ENCODE assay signal across 14 cellular contexts in genomic region chr6:26441977-26442376, GRCh38. TPM values are rescaled to one million over a fixed set of nuclear protein-coding genes. Genes with fewer than 3 reads are reported as not detected.
DNase-seq lines count a peak whose midpoint lies in the region; ATAC-seq and TF ChIP-seq lines count a peak whose summit lies in the region.
"Had no signal": no experiment of that assay in that cellular context is flagged by ENCODE, and none has a peak within 500 bp of the region (broad histone marks: within the 10 kb centered on the region; RNA-seq: fewer than 3 reads in every experiment).

No MANE protein-coding gene starts in this region.

- no peaks in the 10 kb centered on the region for H3K9me3 ChIP-seq in heart left ventricle
- no peaks in the 10 kb centered on the region for H3K9me3 ChIP-seq in lung (ENCODE audit: control insufficient read depth in 2 of 2, insufficient read depth in 1 of 2, low read length in 1 of 2)
- no peaks in the 10 kb centered on the region for H3K9me3 ChIP-seq in upper lobe of right lung
- H3K9me3 ChIP-seq: BE2C had no signal

- intact Hi-C loops in heart left ventricle (cut with DNase I) (no loop called here), Right ventricle myocardium inferior (cut with DNase I) (no loop called here), upper lobe of right lung (cut with DNase I) (no loop called here)
- intact Hi-C loops in activated CD8-positive, alpha-beta T cell treated with anti-CD3 and anti-CD28 coated beads for 36 hours (cut with micrococcal nuclease): no loop called here

- 59 to 69% (median 60%) methylated on average over 5 of the region's 5 CpGs for WGBS in heart left ventricle, 4 donors
- WGBS in lung, 2 donors: 44 to 61% methylated on average over 5 of the region's 5 CpGs

- CTCF ChIA-PET in activated CD8-positive, alpha-beta T cell treated with anti-CD3 and anti-CD28 coated beads for 36 hours (lab: Charles Lee): no interaction called here

- POLR2A ChIA-PET in activated CD8-positive, alpha-beta T cell treated with anti-CD3 and anti-CD28 coated beads for 36 hours (lab: Charles Lee): interaction anchor here (2.7 kb wide), 1 partner anchor 96 kb away, joined by 7 read pairs; the partner anchor contains the start of gene HMGN4

- no peaks in the 10 kb centered on the region for H3K27me3 ChIP-seq in heart left ventricle
- no peaks in the 10 kb centered on the region for H3K27me3 ChIP-seq in lung (ENCODE audit: control insufficient read depth, insufficient read depth)
- H3K27me3 ChIP-seq in upper lobe of right lung: no peaks in the 10 kb centered on the region
- H3K27me3 ChIP-seq: BE2C, cardiac muscle cell, foreskin keratinocyte had no signal

- H3K36me3 ChIP-seq in heart left ventricle (peaks cover 0 to 28% (median 8%) of the 10 kb centered on the region in 9 donors), lung (ENCODE audit: control insufficient read depth in 2 of 2, insufficient read depth in 2 of 2, low read length in 2 of 2) (peaks cover 5 to 8% of the 10 kb centered on the region in 2 donors), upper lobe of right lung (peaks cover 15% of the 10 kb centered on the region)
- H3K36me3 ChIP-seq: BE2C, cardiac muscle cell had no signal

- no peak for ATAC-seq in heart left ventricle
- ATAC-seq in Right ventricle myocardium inferior: no peak
- ATAC-seq in activated CD8-positive, alpha-beta T cell treated with anti-CD3 and anti-CD28 coated beads for 36 hours: no peak
- ATAC-seq in lung (ENCODE audit: insufficient read depth, low FRiP score): no peak
- no peak for ATAC-seq in upper lobe of right lung
- ATAC-seq: foreskin keratinocyte, left lobe of liver had no signal

- no peaks in the 10 kb centered on the region for H3K9me3 Mint-ChIP-seq in activated CD8-positive, alpha-beta T cell treated with anti-CD3 and anti-CD28 coated beads for 36 hours

- H3K27me3 Mint-ChIP-seq in activated CD8-positive, alpha-beta T cell treated with anti-CD3 and anti-CD28 coated beads for 36 hours: no peaks in the 10 kb centered on the region

- TF ChIP-seq CTCF in heart left ventricle (IDR thresholded peaks at IDR 0.05) (no peak), lung (IDR thresholded peaks at IDR 0.05; ENCODE audit: control extremely low read depth, extremely low read depth) (no peak), upper lobe of right lung (IDR thresholded peaks at IDR 0.05) (no peak)
- TF ChIP-seq CTCF in activated CD8-positive, alpha-beta T cell treated with anti-CD3 and anti-CD28 coated beads for 36 hours (IDR thresholded peaks at IDR 0.05): no peak

- H3K27ac ChIP-seq in heart left ventricle (peak overlapping the region in 1 of 12 donors; percentile 87), lung (ENCODE audit: low read depth in 1 of 2, low read length in 1 of 2) (no peak overlapping the region), upper lobe of right lung (no peak overlapping the region)
- H3K27ac ChIP-seq: cardiac muscle cell, foreskin keratinocyte had no signal

- H3K4me1 Mint-ChIP-seq in activated CD8-positive, alpha-beta T cell treated with anti-CD3 and anti-CD28 coated beads for 36 hours (ENCODE audit: low read depth): peaks cover 58% of the 10 kb centered on the region

- H3K4me1 ChIP-seq in heart left ventricle (peaks cover 0 to 54% (median 12%) of the 10 kb centered on the region in 12 donors), lung (ENCODE audit: control insufficient read depth in 2 of 2, insufficient read depth in 2 of 2, low read length in 2 of 2) (peaks cover 0 to 4% of the 10 kb centered on the region in 2 donors), upper lobe of right lung (peaks cover 34% of the 10 kb centered on the region)

- no peak for DNase-seq in heart left ventricle
- no peak for DNase-seq in Right ventricle myocardium inferior (ENCODE audit: missing footprints)
- no peak for DNase-seq in activated CD8-positive, alpha-beta T cell treated with anti-CD3 and anti-CD28 coated beads for 36 hours
- no peak for DNase-seq in lung (ENCODE audit: low spot score)
- no peak for DNase-seq in upper lobe of right lung
- no peak for DNase-seq in hepatic stellate cell (ENCODE audit: low spot score)
- no peak for DNase-seq in NCI-H1105 (lab: John Stamatoyannopoulos, UW)
- no peak for DNase-seq in NCI-H526 treated with DMSO at 0.1 percent for 48 hours (lab: John Stamatoyannopoulos, UW)
- DNase-seq: BE2C, foreskin keratinocyte, NCI-H510A treated with DMSO at 0.1 percent for 48 hours had no signal

- H3K36me3 Mint-ChIP-seq in activated CD8-positive, alpha-beta T cell treated with anti-CD3 and anti-CD28 coated beads for 36 hours (ENCODE audit: low read depth): peaks cover 42% of the 10 kb centered on the region

- H3K4me3 ChIP-seq in heart left ventricle: peak overlapping the region in 9 of 12 donors; percentile 53 to 73 (median 64)
- H3K4me3 ChIP-seq in lung: peak overlapping the region; percentile 25
- H3K4me3 ChIP-seq in upper lobe of right lung: peak overlapping the region; percentile 58
- H3K4me3 ChIP-seq: cardiac muscle cell had no signal

- peak overlapping the region; percentile 76 for H3K27ac Mint-ChIP-seq in activated CD8-positive, alpha-beta T cell treated with anti-CD3 and anti-CD28 coated beads for 36 hours

- TF ChIP-seq POLR2A in heart left ventricle (IDR thresholded peaks at IDR 0.05): no peak

- H3K4me3 Mint-ChIP-seq in activated CD8-positive, alpha-beta T cell treated with anti-CD3 and anti-CD28 coated beads for 36 hours: peak overlapping the region; percentile 89

RNA-seq across cellular contexts. Expression of gene BTN3A3, which starts 1.7 kb away (rescaled TPM):
- 10 to 100 TPM in 2 of 9 donors, 1 to 10 TPM in 7; 4.8 to 31.2 (median 7.9) TPM for total RNA-seq in heart left ventricle
- 1 to 10 TPM; 5.9 to 7.7 TPM for polyA plus RNA-seq in heart left ventricle
- 9.4 TPM for total RNA-seq in Right ventricle myocardium inferior
- 10 to 100 TPM; 42.2 to 50.6 TPM for total RNA-seq in activated CD8-positive, alpha-beta T cell treated with anti-CD3 and anti-CD28 coated beads for 36 hours
- total RNA-seq in lung: 10 to 100 TPM; 18.9 to 65.5 TPM
- polyA plus RNA-seq in lung: 10 to 100 TPM in 1 of 2 donors, 1 to 10 TPM in 1; 8.1 to 22.9 TPM
- total RNA-seq in upper lobe of right lung: 46.9 TPM
- polyA plus RNA-seq: cardiac muscle cell had no signal

RNA-seq across cellular contexts. Expression of gene BTN2A1, which starts 15.8 kb away (rescaled TPM):
- 10 to 100 TPM in 7 of 9 donors, 1 to 10 TPM in 2; 9.2 to 26.2 (median 14.8) TPM for total RNA-seq in heart left ventricle
- 10 to 100 TPM in 1 of 2 donors, 1 to 10 TPM in 1; 6.6 to 26.7 TPM for polyA plus RNA-seq in heart left ventricle
- total RNA-seq in Right ventricle myocardium inferior: 14.5 TPM
- 10 to 100 TPM; 14.2 to 16.2 TPM for total RNA-seq in activated CD8-positive, alpha-beta T cell treated with anti-CD3 and anti-CD28 coated beads for 36 hours
- total RNA-seq in lung: 10 to 100 TPM; 20.0 to 23.5 TPM
- 10 to 100 TPM; 12.4 to 35.3 TPM for polyA plus RNA-seq in lung
- total RNA-seq in upper lobe of right lung: 26.3 TPM

RNA-seq across cellular contexts. Expression of gene BTN3A1, which starts 39.9 kb away (rescaled TPM):
- 10 to 100 TPM in 3 of 9 donors, 1 to 10 TPM in 6; 3.1 to 47.6 (median 9.1) TPM for total RNA-seq in heart left ventricle
- 1 to 10 TPM; 5.1 to 5.2 TPM for polyA plus RNA-seq in heart left ventricle
- total RNA-seq in Right ventricle myocardium inferior: 11.2 TPM
- total RNA-seq in activated CD8-positive, alpha-beta T cell treated with anti-CD3 and anti-CD28 coated beads for 36 hours: 10 to 100 TPM; 32.7 to 34.0 TPM
- 10 to 100 TPM; 18.7 to 60.1 TPM for total RNA-seq in lung
- 10 to 100 TPM; 14.4 to 26.3 TPM for polyA plus RNA-seq in lung
- total RNA-seq in upper lobe of right lung: 52.2 TPM

RNA-seq across cellular contexts. Expression of gene BTN1A1, which starts 58.1 kb away (rescaled TPM):
- total RNA-seq in heart left ventricle (not detected), Right ventricle myocardium inferior (not detected), lung (under 1 TPM; 0.06 to 0.26 TPM), upper lobe of right lung (not detected)
- polyA plus RNA-seq in heart left ventricle (not detected), lung (under 1 TPM in 1 of 2 donors, not detected in 1; 0.06 TPM)
- under 1 TPM in 1 of 2 experiments, not detected in 1; 0.11 TPM for total RNA-seq in activated CD8-positive, alpha-beta T cell treated with anti-CD3 and anti-CD28 coated beads for 36 hours
- total RNA-seq: cardiac muscle cell, foreskin keratinocyte, left lobe of liver, SK-MEL-5 had no signal
- polyA plus RNA-seq: foreskin keratinocyte had no signal

RNA-seq across cellular contexts. Expression of gene BTN2A2, which starts 59.1 kb away (rescaled TPM):
- total RNA-seq in heart left ventricle (10 to 100 TPM in 2 of 9 donors, 1 to 10 TPM in 7; 1.7 to 20.4 (median 3.0) TPM), Right ventricle myocardium inferior (6.0 TPM), lung (10 to 100 TPM; 19.1 to 26.8 TPM), upper lobe of right lung (25.6 TPM)
- polyA plus RNA-seq in heart left ventricle (1 to 10 TPM; 3.2 to 4.3 TPM), lung (10 to 100 TPM in 1 of 2 donors, 1 to 10 TPM in 1; 9.5 to 21.8 TPM)
- 10 to 100 TPM; 12.8 to 16.1 TPM for total RNA-seq in activated CD8-positive, alpha-beta T cell treated with anti-CD3 and anti-CD28 coated beads for 36 hours
